In the genomic region with DNA sequence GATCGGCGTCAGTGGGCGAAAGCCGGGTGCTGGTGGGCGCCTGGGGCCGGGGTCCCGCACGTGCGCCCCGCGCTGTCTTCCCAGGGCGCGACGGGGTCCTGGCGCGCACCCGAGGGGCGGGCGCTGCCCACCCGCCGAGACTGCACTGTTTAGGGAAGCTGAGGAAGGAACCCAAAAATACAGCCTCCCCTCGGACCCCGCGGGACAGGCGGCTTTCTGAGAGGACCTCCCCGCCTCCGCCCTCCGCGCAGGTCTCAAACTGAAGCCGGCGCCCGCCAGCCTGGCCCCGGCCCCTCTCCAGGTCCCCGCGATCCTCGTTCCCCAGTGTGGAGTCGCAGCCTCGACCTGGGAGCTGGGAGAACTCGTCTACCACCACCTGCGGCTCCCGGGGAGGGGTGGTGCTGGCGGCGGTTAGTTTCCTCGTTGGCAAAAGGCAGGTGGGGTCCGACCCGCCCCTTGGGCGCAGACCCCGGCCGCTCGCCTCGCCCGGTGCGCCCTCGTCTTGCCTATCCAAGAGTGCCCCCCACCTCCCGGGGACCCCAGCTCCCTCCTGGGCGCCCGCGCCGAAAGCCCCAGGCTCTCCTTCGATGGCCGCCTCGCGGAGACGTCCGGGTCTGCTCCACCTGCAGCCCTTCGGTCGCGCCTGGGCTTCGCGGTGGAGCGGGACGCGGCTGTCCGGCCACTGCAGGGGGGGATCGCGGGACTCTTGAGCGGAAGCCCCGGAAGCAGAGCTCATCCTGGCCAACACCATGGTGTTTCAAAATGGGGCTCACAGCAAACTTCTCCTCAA, we compare ENCODE assay signal across 8 cellular contexts. TPM values are rescaled to one million over a fixed set of nuclear protein-coding genes. Genes with fewer than 3 reads are reported as not detected.
DNase-seq lines count a peak whose midpoint lies in the region; ATAC-seq and TF ChIP-seq lines count a peak whose summit lies in the region.

No MANE protein-coding gene starts in this region.

- H3K27me3 ChIP-seq in GM23338 (ENCODE audit: insufficient read depth): peaks cover 69% of the 10 kb centered on the region
- peaks cover 63% of the 10 kb centered on the region for H3K27me3 ChIP-seq in iPS-15b (ENCODE audit: control insufficient read depth, insufficient read depth, low read length)
- peaks cover 11% of the 10 kb centered on the region for H3K27me3 ChIP-seq in smooth muscle cell (ENCODE audit: low read depth)

- TF ChIP-seq CTCF in GM23338 (conservative IDR thresholded peaks at IDR 0.05; ENCODE audit: low read depth in 2 of 2) (no peak; a peak in 1 of 4 replicates), WTC11 (IDR thresholded peaks at IDR 0.05) (no peak), smooth muscle cell (IDR thresholded peaks at IDR 0.05; ENCODE audit: borderline replicate concordance, insufficient read depth, poor library complexity, severe bottlenecking) (no peak)

- H3K27me3 Mint-ChIP-seq in GM23338 (ENCODE audit: insufficient read depth, low read depth, poor library complexity): peaks cover 38% of the 10 kb centered on the region
- H3K27me3 Mint-ChIP-seq in WTC11 (ENCODE audit: low read depth): peaks cover 69% of the 10 kb centered on the region
- peaks cover 20 to 59% (median 48%) of the 10 kb centered on the region in 5 donors for H3K27me3 Mint-ChIP-seq in naive thymus-derived CD8-positive, alpha-beta T cell

- H3K4me3 ChIP-seq in GM23338: peak overlapping the region; percentile 69
- H3K4me3 ChIP-seq in iPS-15b (ENCODE audit: low read depth, low read length): peak overlapping the region; percentile 56
- H3K4me3 ChIP-seq in smooth muscle cell: peak overlapping the region; percentile 89

- H3K9me3 Mint-ChIP-seq in GM23338 (no peaks in the 10 kb centered on the region), WTC11 (no peaks in the 10 kb centered on the region)
- peaks cover 0 to 4% (median 0%) of the 10 kb centered on the region in 9 donors for H3K9me3 Mint-ChIP-seq in naive thymus-derived CD8-positive, alpha-beta T cell

- H3K4me2 ChIP-seq in GM23338 (peak overlapping the region; percentile 87), smooth muscle cell (peak overlapping the region; percentile 95)

- H3K9me3 ChIP-seq in iPS-15b (ENCODE audit: control insufficient read depth, insufficient read depth, low read length) (no peaks in the 10 kb centered on the region), smooth muscle cell (replicated peaks; ENCODE audit: low read depth) (no peaks in the 10 kb centered on the region)

- H3K4me1 Mint-ChIP-seq in GM23338 (peaks cover 8% of the 10 kb centered on the region; the same call in 2 of the 3 replicates), WTC11 (peaks cover 5% of the 10 kb centered on the region; the same call in 1 of the 2 replicates)
- peaks cover 0 to 1% (median 0%) of the 10 kb centered on the region in 4 donors for H3K4me1 Mint-ChIP-seq in naive thymus-derived CD8-positive, alpha-beta T cell

- no peaks in the 10 kb centered on the region for H3K79me2 ChIP-seq in GM23338 (replicated peaks; ENCODE audit: insufficient read depth)
- H3K79me2 ChIP-seq in smooth muscle cell (ENCODE audit: low read depth): peaks cover 47% of the 10 kb centered on the region

- CTCF ChIA-PET in WTC11 (lab: Charles Lee): interaction anchor here (0.9 to 3.5 kb wide), 5 partner anchors 17 to 235 kb away, joined by 3 to 16 read pairs (median 4); no protein-coding TSS in a partner anchor

- H3K36me3 Mint-ChIP-seq in GM23338 (ENCODE audit: low read depth): no peaks in the 10 kb centered on the region
- H3K36me3 Mint-ChIP-seq in WTC11: no peaks in the 10 kb centered on the region
- H3K36me3 Mint-ChIP-seq in naive thymus-derived CD8-positive, alpha-beta T cell: peaks cover 0 to 4% (median 0%) of the 10 kb centered on the region in 3 donors

- H3K36me3 ChIP-seq in GM23338 (ENCODE audit: insufficient read depth) (no peaks in the 10 kb centered on the region), iPS-15b (ENCODE audit: control insufficient read depth, insufficient read depth, low read length) (no peaks in the 10 kb centered on the region), smooth muscle cell (ENCODE audit: low read depth) (no peaks in the 10 kb centered on the region)

- peak overlapping the region; percentile 66 for H3K4me3 Mint-ChIP-seq in GM23338
- H3K4me3 Mint-ChIP-seq in WTC11: peak overlapping the region; percentile 55
- peak overlapping the region in 1 of 10 donors; percentile 27 for H3K4me3 Mint-ChIP-seq in naive thymus-derived CD8-positive, alpha-beta T cell

- peak overlapping the region; percentile 94 for H2AFZ ChIP-seq in GM23338
- peak overlapping the region; percentile 88 for H2AFZ ChIP-seq in smooth muscle cell (ENCODE audit: low read depth)

- H3K9ac ChIP-seq in iPS-15b (ENCODE audit: low read depth, low read length) (peak overlapping the region; percentile 37), smooth muscle cell (ENCODE audit: low read depth) (peak overlapping the region; percentile 72)

- H3K27ac ChIP-seq in GM23338 (ENCODE audit: low read depth): no peak overlapping the region
- peak overlapping the region; percentile 41 for H3K27ac ChIP-seq in smooth muscle cell (ENCODE audit: low read depth)

- no peaks in the 10 kb centered on the region for H3F3A ChIP-seq in GM23338 (replicated peaks; ENCODE audit: low read depth)
- no peaks in the 10 kb centered on the region for H3F3A ChIP-seq in smooth muscle cell (ENCODE audit: low read depth)

- ATAC-seq in GM23338: peak; percentile 58
- peak; percentile 33 for ATAC-seq in WTC11
- no peak for ATAC-seq in naive thymus-derived CD8-positive, alpha-beta T cell

- 3% methylated on average over 63 of the region's 78 CpGs for WGBS in smooth muscle cell (ENCODE audit: low lambda C conversion rate)

- no peak overlapping the region for H3K27ac Mint-ChIP-seq in GM23338
- H3K27ac Mint-ChIP-seq in WTC11: no peak overlapping the region
- no peak overlapping the region for H3K27ac Mint-ChIP-seq in naive thymus-derived CD8-positive, alpha-beta T cell

- H3K9me2 ChIP-seq in GM23338 (ENCODE audit: insufficient read depth): no peaks in the 10 kb centered on the region

- POLR2A ChIA-PET in WTC11 (lab: Charles Lee): interaction anchor here (0.7 to 1.0 kb wide), 2 partner anchors 12 to 111 kb away, joined by 3 read pairs; no protein-coding TSS in a partner anchor
- POLR2A ChIA-PET in naive thymus-derived CD8-positive, alpha-beta T cell (lab: Charles Lee): no interaction called here

- peaks cover 4% of the 10 kb centered on the region; the same call in 1 of the 2 replicates for H3K4me1 ChIP-seq in GM23338 (ENCODE audit: insufficient read depth)
- no peaks in the 10 kb centered on the region for H3K4me1 ChIP-seq in iPS-15b (ENCODE audit: control insufficient read depth, insufficient read depth, low read length)
- no peaks in the 10 kb centered on the region for H3K4me1 ChIP-seq in smooth muscle cell (ENCODE audit: low read depth)

- H4K20me1 ChIP-seq in GM23338 (replicated peaks; ENCODE audit: insufficient read depth) (peaks cover 8% of the 10 kb centered on the region), smooth muscle cell (ENCODE audit: low read depth) (peaks cover 43% of the 10 kb centered on the region)

- DNase-seq in GM23338 (ENCODE audit: low spot score) (peak; percentile 55), WTC11 (ENCODE audit: low spot score) (peak; percentile 52), smooth muscle cell (lab: John Stamatoyannopoulos, UW; ENCODE audit: unreplicated experiment) (no peak), NCI-H2029 (lab: John Stamatoyannopoulos, UW) (no peak), NCI-H187 (lab: John Stamatoyannopoulos, UW) (no peak)
- DNase-seq in naive thymus-derived CD8-positive, alpha-beta T cell: no peak
- no peak for DNase-seq in activated naive CD4-positive, alpha-beta T cell treated with anti-CD3 and anti-CD28 coated beads, Interleukin-2, amount 50 U/mL, for 16 hours

TF ChIP-seq in GM23338, 12 proteins besides CTCF, POLR2A, EP300 and RAD21 (continues in another document):
- TF ChIP-seq, protein P1, sequence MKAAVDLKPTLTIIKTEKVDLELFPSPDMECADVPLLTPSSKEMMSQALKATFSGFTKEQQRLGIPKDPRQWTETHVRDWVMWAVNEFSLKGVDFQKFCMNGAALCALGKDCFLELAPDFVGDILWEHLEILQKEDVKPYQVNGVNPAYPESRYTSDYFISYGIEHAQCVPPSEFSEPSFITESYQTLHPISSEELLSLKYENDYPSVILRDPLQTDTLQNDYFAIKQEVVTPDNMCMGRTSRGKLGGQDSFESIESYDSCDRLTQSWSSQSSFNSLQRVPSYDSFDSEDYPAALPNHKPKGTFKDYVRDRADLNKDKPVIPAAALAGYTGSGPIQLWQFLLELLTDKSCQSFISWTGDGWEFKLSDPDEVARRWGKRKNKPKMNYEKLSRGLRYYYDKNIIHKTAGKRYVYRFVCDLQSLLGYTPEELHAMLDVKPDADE (IDR thresholded peaks at IDR 0.05): no peak
- TF ChIP-seq JUNB (IDR thresholded peaks at IDR 0.05; ENCODE audit: unreplicated experiment): no peak
- TF ChIP-seq ZNF114 (CRISPR knock-in tag; IDR thresholded peaks at IDR 0.05): no peak
- TF ChIP-seq EZH2 (IDR thresholded peaks at IDR 0.05; ENCODE audit: low read depth, unreplicated experiment): peak; percentile 57
- no peak for TF ChIP-seq ZNF331 (CRISPR knock-in tag; IDR thresholded peaks at IDR 0.05; ENCODE audit: low read depth)

TF ChIP-seq in WTC11, 78 proteins besides CTCF, POLR2A, EP300 and RAD21 (continues in another document):
- TF ChIP-seq, protein P2, sequence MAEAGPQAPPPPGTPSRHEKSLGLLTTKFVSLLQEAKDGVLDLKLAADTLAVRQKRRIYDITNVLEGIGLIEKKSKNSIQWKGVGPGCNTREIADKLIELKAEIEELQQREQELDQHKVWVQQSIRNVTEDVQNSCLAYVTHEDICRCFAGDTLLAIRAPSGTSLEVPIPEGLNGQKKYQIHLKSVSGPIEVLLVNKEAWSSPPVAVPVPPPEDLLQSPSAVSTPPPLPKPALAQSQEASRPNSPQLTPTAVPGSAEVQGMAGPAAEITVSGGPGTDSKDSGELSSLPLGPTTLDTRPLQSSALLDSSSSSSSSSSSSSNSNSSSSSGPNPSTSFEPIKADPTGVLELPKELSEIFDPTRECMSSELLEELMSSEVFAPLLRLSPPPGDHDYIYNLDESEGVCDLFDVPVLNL (CRISPR knock-in tag; IDR thresholded peaks at IDR 0.05; ENCODE audit: borderline replicate concordance, low read depth): no peak
- no peak for TF ChIP-seq NR2C2 (CRISPR knock-in tag; IDR thresholded peaks at IDR 0.05)

RNA-seq across cellular contexts. Expression of gene EGFR, which starts 1.1 kb away (rescaled TPM):
- total RNA-seq in GM23338 (2014; rRNA removed; shearing (Covaris generic)): 4.5 TPM in 2 replicates
- 1.5 and 1.9 TPM in 2 replicates for polyA plus RNA-seq in GM23338 (2016; fragmentation: Nextera tagmentation; extraction: Ambion mirVana)
- 5.9 to 7.6 TPM (median 6.0 TPM) in 3 replicates for total RNA-seq in WTC11 (2021)
- total RNA-seq in smooth muscle cell: 21.6 and 31.1 TPM in 2 replicates
- polyA plus RNA-seq in smooth muscle cell: 9.0 and 20.5 TPM in 2 replicates
- not detected for total RNA-seq in naive thymus-derived CD8-positive, alpha-beta T cell
- not detected for polyA plus RNA-seq in naive thymus-derived CD8-positive, alpha-beta T cell

Comparison
In these comparisons a context has a peak if more than half of its experiments do, and no peak if none do; other contexts are left out.
1. ATAC-seq: peak in GM23338 (single experiment) and WTC11 (single experiment); none in naive thymus-derived CD8-positive, alpha-beta T cell (0 of 2).
2. DNase-seq: peak in GM23338 (single experiment) and WTC11 (single experiment); none in smooth muscle cell (single experiment), naive thymus-derived CD8-positive, alpha-beta T cell (0 of 10), activated naive CD4-positive, alpha-beta T cell treated with anti-CD3 and anti-CD28 coated beads, Interleukin-2, amount 50 U/mL, for 16 hours (single experiment), NCI-H2029 (single experiment) and NCI-H187 (0 of 2).
3. Peak in every context shown above with its lines, with median percentiles within 50 percentile points of each other: H3K4me3 ChIP-seq.